ENCODE assay signal across 1 cellular context in genomic region chr22:46280999-46281623, GRCh38.
A peak's percentile ranks its signal among the peaks of the same experiment; 100 is the strongest.
TF ChIP-seq lines count a peak whose summit lies in the region.

No MANE protein-coding gene starts in this region.

TF ChIP-seq in GM12878, 131 proteins besides CTCF, POLR2A, EP300 and RAD21 (continued from another document):
- TF ChIP-seq HSF1 (IDR thresholded peaks at IDR 0.05; ENCODE audit: low read depth, low read length) (no peak), CBX5 (IDR thresholded peaks at IDR 0.05; ENCODE audit: low read depth) (no peak), SMC3 (IDR thresholded peaks at IDR 0.05; ENCODE audit: borderline replicate concordance, low read length) (no peak)
- TF ChIP-seq, protein P1, sequence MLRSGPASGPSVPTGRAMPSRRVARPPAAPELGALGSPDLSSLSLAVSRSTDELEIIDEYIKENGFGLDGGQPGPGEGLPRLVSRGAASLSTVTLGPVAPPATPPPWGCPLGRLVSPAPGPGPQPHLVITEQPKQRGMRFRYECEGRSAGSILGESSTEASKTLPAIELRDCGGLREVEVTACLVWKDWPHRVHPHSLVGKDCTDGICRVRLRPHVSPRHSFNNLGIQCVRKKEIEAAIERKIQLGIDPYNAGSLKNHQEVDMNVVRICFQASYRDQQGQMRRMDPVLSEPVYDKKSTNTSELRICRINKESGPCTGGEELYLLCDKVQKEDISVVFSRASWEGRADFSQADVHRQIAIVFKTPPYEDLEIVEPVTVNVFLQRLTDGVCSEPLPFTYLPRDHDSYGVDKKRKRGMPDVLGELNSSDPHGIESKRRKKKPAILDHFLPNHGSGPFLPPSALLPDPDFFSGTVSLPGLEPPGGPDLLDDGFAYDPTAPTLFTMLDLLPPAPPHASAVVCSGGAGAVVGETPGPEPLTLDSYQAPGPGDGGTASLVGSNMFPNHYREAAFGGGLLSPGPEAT (IDR thresholded peaks at IDR 0.05; ENCODE audit: low read depth), result peak; percentile 78
TF ChIP-seq in GM12878: peak in this region for 22.
